In genomic region chr1:222918746-222919477, GRCh38 we compare ENCODE assay signal across 1 cellular context.
TF ChIP-seq lines count a peak whose summit lies in the region.

No MANE protein-coding gene starts in this region.

TF ChIP-seq in IMR-90, 13 proteins besides CTCF, POLR2A, EP300 and RAD21:
- TF ChIP-seq SMC3 (IDR thresholded peaks at IDR 0.05; ENCODE audit: low read depth, low read length) (no peak), BHLHE40 (IDR thresholded peaks at IDR 0.05; ENCODE audit: low read depth, low read length) (no peak), CEBPB (IDR thresholded peaks at IDR 0.05; ENCODE audit: low read depth, low read length) (no peak), MAFK (IDR thresholded peaks at IDR 0.05; ENCODE audit: low read depth, low read length) (no peak), RFX5 (IDR thresholded peaks at IDR 0.05; ENCODE audit: low read depth, low read length) (no peak)
- TF ChIP-seq, protein P1, sequence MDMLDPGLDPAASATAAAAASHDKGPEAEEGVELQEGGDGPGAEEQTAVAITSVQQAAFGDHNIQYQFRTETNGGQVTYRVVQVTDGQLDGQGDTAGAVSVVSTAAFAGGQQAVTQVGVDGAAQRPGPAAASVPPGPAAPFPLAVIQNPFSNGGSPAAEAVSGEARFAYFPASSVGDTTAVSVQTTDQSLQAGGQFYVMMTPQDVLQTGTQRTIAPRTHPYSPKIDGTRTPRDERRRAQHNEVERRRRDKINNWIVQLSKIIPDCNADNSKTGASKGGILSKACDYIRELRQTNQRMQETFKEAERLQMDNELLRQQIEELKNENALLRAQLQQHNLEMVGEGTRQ (IDR thresholded peaks at IDR 0.05; ENCODE audit: low read depth, low read length), result no peak
TF ChIP-seq in IMR-90: peak in this region for 0.
